In genomic region chr3:161104561-161105551, GRCh38 we compare ENCODE assay signal across 1 cellular context.
TF ChIP-seq lines count a peak whose summit lies in the region.

Gene B3GALNT1, minus strand, starts transcription at chr3:161105349. Its CDS starts 18,595 bp downstream, at chr3:161086754.

TF ChIP-seq in HEK293, 187 proteins besides CTCF, POLR2A, EP300 and RAD21 (continued from another document):
- TF ChIP-seq ZNF449 (tag by site-specific recombination; IDR thresholded peaks at IDR 0.05) (no peak), ZNF561 (tag by site-specific recombination; IDR thresholded peaks at IDR 0.05; ENCODE audit: borderline replicate concordance) (peak; percentile 21; the same call in 1 of the 2 replicates), ZNF335 (tag by site-specific recombination; conservative IDR thresholded peaks at IDR 0.05) (peak; percentile 75), ZBTB26 (tag by site-specific recombination; optimal IDR thresholded peaks at IDR 0.05) (peak; percentile 73), ZNF600 (tag by site-specific recombination; IDR thresholded peaks at IDR 0.05) (peak; percentile 60; the same call in 1 of the 2 replicates), ZBTB20 (tag by site-specific recombination; IDR thresholded peaks at IDR 0.05) (peak; percentile 94), ZNF362 (tag by site-specific recombination; IDR thresholded peaks at IDR 0.05) (no peak)
